Comparison of ENCODE assay signal across 22 cellular contexts in the genomic region with DNA sequence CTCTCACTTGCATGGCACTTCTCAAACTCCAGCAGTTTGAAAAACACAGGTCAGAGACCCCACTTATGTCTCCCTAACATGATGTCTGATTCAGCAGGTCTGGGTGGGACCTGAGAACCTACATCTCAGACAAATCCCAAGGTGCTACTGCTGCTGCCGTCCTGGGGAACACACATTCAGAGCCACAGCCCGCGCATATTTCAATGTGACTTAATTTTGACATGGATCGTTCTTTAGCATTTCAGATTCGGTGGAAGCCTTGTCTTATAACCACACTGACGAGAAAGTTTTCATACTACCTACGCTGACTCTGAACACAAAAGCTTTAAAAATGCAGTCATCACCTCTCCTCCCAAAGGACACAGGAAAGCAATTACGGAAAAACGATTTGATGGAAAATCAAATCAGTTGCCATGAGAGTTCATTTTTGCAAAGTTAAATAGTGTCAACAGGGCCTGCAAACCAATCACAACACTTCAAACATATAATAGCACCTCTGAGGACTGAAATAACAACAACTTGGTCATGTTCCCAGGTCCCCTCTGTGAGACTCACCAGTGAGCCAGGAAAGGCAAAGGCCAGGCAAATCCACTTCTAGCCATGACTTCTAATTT.
"Had no signal": no experiment of that assay in that cellular context is flagged by ENCODE, and none has a peak within 500 bp of the region (broad histone marks: within the 10 kb centered on the region; RNA-seq: fewer than 3 reads in every experiment).

No MANE protein-coding gene starts in this region.

- H3K4me3 ChIP-seq: psoas muscle, testis, vagina had no signal

- H3K36me3 Mint-ChIP-seq: mesothelial cell of epicardium; natural killer cell; stimulated activated memory B cell treated with anti-CD40 and anti-IgM and Interleukin-4, amounts not matched to agents 10 μg/mL and 1 μg/mL and 100 μg/mL, for 72 hours had no signal

- H3K4me1 Mint-ChIP-seq: activated naive CD8-positive, alpha-beta T cell treated with anti-CD3 and anti-CD28 coated beads, Interleukin-2, amount 50 U/mL, for 24 hours; natural killer cell; stimulated activated memory B cell treated with anti-CD40 and anti-IgM and Interleukin-4, amounts not matched to agents 10 μg/mL and 1 μg/mL and 100 μg/mL, for 72 hours had no signal

- H3K4me3 Mint-ChIP-seq: activated naive CD8-positive, alpha-beta T cell treated with anti-CD3 and anti-CD28 coated beads, Interleukin-2, amount 50 U/mL, for 24 hours; mesothelial cell of epicardium; natural killer cell; stimulated activated memory B cell treated with anti-CD40 and anti-IgM and Interleukin-4, amounts not matched to agents 10 μg/mL and 1 μg/mL and 100 μg/mL, for 72 hours; T-helper 1 cell treated with Interleukin-12 subunit alpha and Interleukin-12 subunit beta and Interleukin-4 antibody, amounts not matched to agents 30 μg/mL and 1 μg/mL, for 36 hours had no signal

- ATAC-seq: activated naive CD8-positive, alpha-beta T cell treated with anti-CD3 and anti-CD28 coated beads, Interleukin-2, amount 50 U/mL, for 24 hours; natural killer cell; psoas muscle; right cardiac atrium; stimulated activated memory B cell treated with anti-CD40 and anti-IgM and Interleukin-4, amounts not matched to agents 10 μg/mL and 1 μg/mL and 100 μg/mL, for 72 hours had no signal

- H3K9me3 ChIP-seq: psoas muscle, testis, vagina had no signal

- H3K9me3 Mint-ChIP-seq: activated naive CD8-positive, alpha-beta T cell treated with anti-CD3 and anti-CD28 coated beads, Interleukin-2, amount 50 U/mL, for 24 hours had no signal

- H3K4me1 ChIP-seq: foreskin keratinocyte, psoas muscle, testis, vagina had no signal

- H3K36me3 ChIP-seq: vagina had no signal

- H3K27ac ChIP-seq: foreskin keratinocyte, psoas muscle, testis, vagina had no signal

- H3K27me3 Mint-ChIP-seq: type B pancreatic cell had no signal

- H3K27me3 ChIP-seq: foreskin keratinocyte, testis, vagina had no signal

- DNase-seq: activated CD4-positive, alpha-beta T cell treated with anti-CD3 and anti-CD28 coated beads for 4 hours; activated CD4-positive, alpha-beta T cell treated with anti-CD3 and anti-CD28 coated beads, Interleukin-2, amount 50 U/mL, for 48 hours; activated CD4-positive, CD25-positive, alpha-beta regulatory T cell; activated effector memory CD4-positive, alpha-beta T cell treated with Interleukin-2 at 50 U/mL for 16 hours; activated naive CD4-positive, alpha-beta T cell treated with anti-CD3 and anti-CD28 coated beads, Interleukin-2, amount 50 U/mL, for 16 hours; activated naive CD8-positive, alpha-beta T cell treated with anti-CD3 and anti-CD28 coated beads, Interleukin-2, amount 50 U/mL, for 24 hours; activated T-cell treated with anti-CD3 and anti-CD28 coated beads, Interleukin-2, amount 50 U/mL, for 48 hours; central memory CD4-positive, alpha-beta T cell; dermis blood vessel endothelial cell; effector CD8-positive, alpha-beta T cell; natural killer cell; psoas muscle; right cardiac atrium; stimulated activated CD4-positive, alpha-beta T cell treated with anti-CD3 and anti-CD28 coated beads, Interleukin-1b, Interleukin-23, amount 100 ng/mL, for 48 hours; T1000; testis had no signal

- H3K27ac Mint-ChIP-seq: activated naive CD8-positive, alpha-beta T cell treated with anti-CD3 and anti-CD28 coated beads, Interleukin-2, amount 50 U/mL, for 24 hours; mesothelial cell of epicardium; natural killer cell; stimulated activated memory B cell treated with anti-CD40 and anti-IgM and Interleukin-4, amounts not matched to agents 10 μg/mL and 1 μg/mL and 100 μg/mL, for 72 hours; T-helper 1 cell treated with Interleukin-12 subunit alpha and Interleukin-12 subunit beta and Interleukin-4 antibody, amounts not matched to agents 30 μg/mL and 1 μg/mL, for 36 hours; type B pancreatic cell had no signal
